ENCODE assay signal across 8 cellular contexts in the genomic region with DNA sequence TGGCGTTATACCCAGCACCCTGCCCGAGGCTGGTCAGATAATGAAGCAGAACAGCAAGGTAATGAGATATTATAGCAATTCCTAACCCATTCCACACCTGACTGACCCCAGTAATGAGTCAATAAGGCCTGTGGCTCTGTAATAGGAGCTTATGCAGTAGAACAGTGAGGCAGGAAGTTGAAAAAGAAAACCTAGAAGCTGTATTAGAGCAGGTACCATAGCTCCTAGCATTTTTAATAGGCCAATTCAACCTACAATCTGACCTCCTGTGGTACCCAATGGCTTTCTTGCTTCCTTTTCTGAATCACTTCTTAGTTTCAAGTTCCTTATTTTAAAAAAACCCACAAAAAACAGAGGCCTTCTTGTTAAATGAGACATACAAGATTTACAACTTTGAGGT. TPM values are rescaled to one million over a fixed set of nuclear protein-coding genes. Genes with fewer than 3 reads are reported as not detected.
DNase-seq lines count a peak whose midpoint lies in the region; ATAC-seq and TF ChIP-seq lines count a peak whose summit lies in the region.

No MANE protein-coding gene starts in this region.

- peaks cover 17% of the 10 kb centered on the region for H3K9me3 Mint-ChIP-seq in chondrocyte (ENCODE audit: low read depth)

- no peaks in the 10 kb centered on the region for H3K4me1 Mint-ChIP-seq in chondrocyte (ENCODE audit: low read depth)

- ATAC-seq in HG03095 (IDR thresholded peaks at IDR 0.05; ENCODE audit: unreplicated experiment), result peak; percentile 99

- peak; percentile 58 for DNase-seq in SKM-1 treated with dmso at 0.1 percent for 144 hours (lab: John Stamatoyannopoulos, UW; ENCODE audit: unreplicated experiment)
- DNase-seq in SKM-1 (lab: John Stamatoyannopoulos, UW; ENCODE audit: unreplicated experiment), result no peak
- DNase-seq in NCI-H526 (lab: John Stamatoyannopoulos, UW), result peak; percentile 30 to 52
- DNase-seq in chondrocyte (ENCODE audit: low spot score), result no peak
- DNase-seq in amniotic stem cell (lab: John Stamatoyannopoulos, UW), result no peak
- DNase-seq in SW480 (ENCODE audit: low spot score), result no peak
- no peak for DNase-seq in hypothalamus (lab: John Stamatoyannopoulos, UW)

- H3K27ac Mint-ChIP-seq in chondrocyte (ENCODE audit: unreplicated experiment), result no peak overlapping the region

- H3K36me3 Mint-ChIP-seq in chondrocyte (ENCODE audit: low read depth), result no peaks in the 10 kb centered on the region

- H3K27me3 Mint-ChIP-seq in chondrocyte (ENCODE audit: low read depth), result peaks cover 1% of the 10 kb centered on the region

- no peak for TF ChIP-seq CTCF in chondrocyte (IDR thresholded peaks at IDR 0.05)

- no peak overlapping the region for H3K4me3 Mint-ChIP-seq in chondrocyte (ENCODE audit: unreplicated experiment)

RNA-seq across cellular contexts. Expression of a gene that starts 43.6 kb away (rescaled TPM):
- 12.2 to 16.3 TPM (median 13.9 TPM) in 3 replicates for total RNA-seq in chondrocyte

Comparison
In these comparisons a context has a peak if more than half of its experiments do, and no peak if none do; other contexts are left out.
1. DNase-seq: peak in SKM-1 treated with dmso at 0.1 percent for 144 hours (single experiment) and NCI-H526 (2 of 2); none in SKM-1 (single experiment), chondrocyte (single experiment), amniotic stem cell (single experiment), SW480 (single experiment) and hypothalamus (0 of 51).